25 cellular contexts compared by ENCODE assay signal in genomic region chr14:100755649-100756048, GRCh38. TPM values are rescaled to one million over a fixed set of nuclear protein-coding genes. Genes with fewer than 3 reads are reported as not detected.
DNase-seq lines count a peak whose midpoint lies in the region; ATAC-seq, FAIRE-seq and TF ChIP-seq lines count a peak whose summit lies in the region.
"Had no signal": no experiment of that assay in that cellular context is flagged by ENCODE, and none has a peak within 500 bp of the region (broad histone marks: within the 10 kb centered on the region; RNA-seq: fewer than 3 reads in every experiment).

No MANE protein-coding gene starts in this region.

- H3K4me1 ChIP-seq in Panc1 (ENCODE audit: control insufficient read depth, insufficient read depth, low read length), result no peaks in the 10 kb centered on the region
- H3K4me1 ChIP-seq: body of pancreas, heart left ventricle, SJSA1, testis had no signal

- DNase-seq in A172 (ENCODE audit: low spot score) (peak; percentile 52), H54 (ENCODE audit: insufficient read length, low spot score) (no peak), Panc1 (ENCODE audit: low read depth, low spot score) (no peak), HUDEP-2 (lab: John Stamatoyannopoulos, UW; ENCODE audit: unreplicated experiment in 76 of 76) (no peak), chondrocyte (ENCODE audit: low spot score) (no peak), DMS79 (lab: John Stamatoyannopoulos, UW) (no peak), NCI-H2107 treated with DMSO at 0.1 percent for 48 hours (lab: John Stamatoyannopoulos, UW; ENCODE audit: unreplicated experiment) (no peak)
- DNase-seq: activated CD4-positive, alpha-beta T cell treated with anti-CD3 and anti-CD28 coated beads for 4 hours; activated CD8-positive, alpha-beta memory T cell treated with anti-CD3 and anti-CD28 coated beads, Interleukin-2, amount 50 U/mL, for 48 hours; activated naive CD4-positive, alpha-beta T cell treated with Interleukin-2 at 50 U/mL for 16 hours; body of pancreas; Calu3; GDM1; heart left ventricle; naive thymus-derived CD8-positive, alpha-beta T cell; NCI-H446; testis had no signal

- H3K4me1 Mint-ChIP-seq in chondrocyte (ENCODE audit: low read depth), result no peaks in the 10 kb centered on the region
- H3K4me1 Mint-ChIP-seq: naive thymus-derived CD8-positive, alpha-beta T cell had no signal

- no peaks in the 10 kb centered on the region for H3K27me3 Mint-ChIP-seq in chondrocyte (ENCODE audit: low read depth)

- peaks cover 6% of the 10 kb centered on the region; the same call in 1 of the 2 replicates for H3K9me3 ChIP-seq in Panc1 (ENCODE audit: control insufficient read depth, insufficient read depth, low read depth, low read length)
- H3K9me3 ChIP-seq: body of pancreas, heart left ventricle, SJSA1, testis had no signal

- no peak overlapping the region for H3K27ac ChIP-seq in Panc1 (ENCODE audit: low read length)
- H3K27ac ChIP-seq: body of pancreas, heart left ventricle, HL-60, KMS-11, SJSA1, testis had no signal

- no peak for TF ChIP-seq POLR2A in H54 (IDR thresholded peaks at IDR 0.05; ENCODE audit: low read depth, low read length)

- no peak overlapping the region for H3K4me3 ChIP-seq in Panc1 (ENCODE audit: low read depth in 2 of 2, low read length in 2 of 2)
- H3K4me3 ChIP-seq: body of pancreas, heart left ventricle, lung, SJSA1, testis had no signal

- H3K4me3 Mint-ChIP-seq in chondrocyte (ENCODE audit: unreplicated experiment), result no peak overlapping the region
- H3K4me3 Mint-ChIP-seq: dendritic cell treated with granulocyte-macrophage colony-stimulating factor and Interleukin-4, amounts not matched to agents 40 ng/mL and 50 ng/mL, for 4 days; naive thymus-derived CD8-positive, alpha-beta T cell; T-helper 2 cell treated with Interferon-gamma antibody and Interleukin-4, amounts not matched to agents 5 μg/mL and 100 μg/mL, for 36 hours had no signal

- H3K27me3 ChIP-seq in Panc1 (ENCODE audit: control insufficient read depth, insufficient read depth, low read length), result no peaks in the 10 kb centered on the region
- H3K27me3 ChIP-seq: body of pancreas, SJSA1, testis had no signal

- ATAC-seq in Panc1, result peak; percentile 82
- peak; percentile 94 for ATAC-seq in esophagus mucosa
- ATAC-seq: body of pancreas; heart left ventricle; naive thymus-derived CD8-positive, alpha-beta T cell had no signal

- in situ Hi-C loops in Panc1 (cut with HindIII; ENCODE audit: low pct_unique_long_range_greater_than_20kb, low sequenced_read_pairs), result no loop called here

- H3K36me3 Mint-ChIP-seq in chondrocyte (ENCODE audit: low read depth), result no peaks in the 10 kb centered on the region
- H3K36me3 Mint-ChIP-seq: naive thymus-derived CD8-positive, alpha-beta T cell had no signal

- H3K27ac Mint-ChIP-seq in chondrocyte (ENCODE audit: unreplicated experiment), result no peak overlapping the region
- H3K27ac Mint-ChIP-seq: dendritic cell treated with granulocyte-macrophage colony-stimulating factor and Interleukin-4, amounts not matched to agents 40 ng/mL and 50 ng/mL, for 4 days; naive thymus-derived CD8-positive, alpha-beta T cell; T-helper 2 cell treated with Interferon-gamma antibody and Interleukin-4, amounts not matched to agents 5 μg/mL and 100 μg/mL, for 36 hours had no signal

- TF ChIP-seq CTCF in Panc1 (IDR thresholded peaks at IDR 0.05), result no peak
- TF ChIP-seq CTCF in chondrocyte (IDR thresholded peaks at IDR 0.05), result no peak

- POLR2A ChIA-PET in Panc1 (lab: Charles Lee), result interaction anchor here (0.6 kb wide), 1 partner anchor 37 kb away, joined by 4 read pairs; no protein-coding TSS in a partner anchor

- CTCF ChIA-PET in Panc1 (lab: Charles Lee), result no interaction called here

- intact Hi-C loops in Panc1 (cut with micrococcal nuclease; ENCODE audit: unreplicated experiment), result no loop called here

- FAIRE-seq in H54 (lab: Jason Lieb, UNC), result peak; percentile 64
- FAIRE-seq: GM12891 had no signal

- no peaks in the 10 kb centered on the region for H3K9me3 Mint-ChIP-seq in chondrocyte (ENCODE audit: low read depth)
- H3K9me3 Mint-ChIP-seq: dendritic cell treated with granulocyte-macrophage colony-stimulating factor and Interleukin-4, amounts not matched to agents 40 ng/mL and 50 ng/mL, for 4 days; T-helper 2 cell treated with Interferon-gamma antibody and Interleukin-4, amounts not matched to agents 5 μg/mL and 100 μg/mL, for 36 hours had no signal

- no TSS peak for BruUV-seq in Panc1 (replicated peaks; lab: Mats Ljungman, UMichigan)

- H3K36me3 ChIP-seq in Panc1 (ENCODE audit: control insufficient read depth, insufficient read depth, low read length), result no peaks in the 10 kb centered on the region
- H3K36me3 ChIP-seq: heart left ventricle, SJSA1 had no signal

RNA-seq across cellular contexts. Expression of gene DLK1, which starts 29.0 kb away (rescaled TPM):
- total RNA-seq in A172 (2014; rRNA removed; shearing (Covaris generic)), result not detected in 2 replicates
- total RNA-seq in Panc1 (2021; ENCODE audit: unreplicated experiment) (0.69 TPM), esophagus mucosa (0.16 TPM), chondrocyte (0.33 to 0.45 TPM in 2 of 3 replicates, not detected in the other)
- polyA plus RNA-seq in Panc1 (2012; ENCODE audit: insufficient read length), result not detected
- total RNA-seq: Calu3; naive thymus-derived CD8-positive, alpha-beta T cell; SJSA1 had no signal
- polyA plus RNA-seq: naive thymus-derived CD8-positive, alpha-beta T cell had no signal
